20 cellular contexts compared by ENCODE assay signal in genomic region chr5:108930107-108930506, GRCh38.
A peak's percentile ranks its signal among the peaks of the same experiment; 100 is the strongest.
DNase-seq lines count a peak whose midpoint lies in the region; ATAC-seq, FAIRE-seq and TF ChIP-seq lines count a peak whose summit lies in the region.
"Had no signal": no experiment of that assay in that cellular context is flagged by ENCODE, and none has a peak within 500 bp of the region (broad histone marks: within the 10 kb centered on the region; RNA-seq: fewer than 3 reads in every experiment).

No MANE protein-coding gene starts in this region.

- no peak for TF ChIP-seq RAD21 in K562 (CRISPR knock-in tag; conservative IDR thresholded peaks at IDR 0.05 in 1 of 2, IDR thresholded peaks at IDR 0.05 in 1 of 2)

- no peak overlapping the region for H3K9ac ChIP-seq in Loucy (ENCODE audit: low read depth, low read length, poor library complexity, severe bottlenecking)
- no peak overlapping the region for H3K9ac ChIP-seq in K562 (ENCODE audit: insufficient read depth in 1 of 2, low read depth in 2 of 2, low read length in 2 of 2)
- H3K9ac ChIP-seq: BLaER1 treated with 17β-estradiol and CSF1 and Interleukin-3, amounts not matched to agents 10 nM and 100 nM had no signal

- no peak for ATAC-seq in K562
- ATAC-seq: A549; CD8-positive, alpha-beta T cell had no signal

- H3K79me2 ChIP-seq in Loucy (ENCODE audit: insufficient read depth, low read length) (peaks cover 19% of the 10 kb centered on the region), K562 (ENCODE audit: control insufficient read depth, insufficient read depth, low read length) (no peaks in the 10 kb centered on the region)

- H3K9me3 ChIP-seq in Loucy (ENCODE audit: insufficient read depth, low read depth, low read length) (no peaks in the 10 kb centered on the region), K562 (replicated peaks; ENCODE audit: control insufficient read depth, insufficient read depth, low read depth, low read length) (no peaks in the 10 kb centered on the region)
- H3K9me3 ChIP-seq: A549 had no signal

- CTCF ChIA-PET in K562 (lab: Yijun Ruan, JAX; ENCODE audit: low intra/inter-chr PET ratio): no interaction called here

- TF ChIP-seq CTCF in Loucy (conservative IDR thresholded peaks at IDR 0.05; ENCODE audit: low read length) (no peak), K562 (IDR thresholded peaks at IDR 0.05 in 2 of 3, conservative IDR thresholded peaks at IDR 0.05 in 1 of 3; ENCODE audit: insufficient read depth in 2 of 3, low read depth in 1 of 3, low read length in 3 of 3) (no peak)

- in situ Hi-C loops in K562 (cut with MboI): no loop called here

- H3K4me2 ChIP-seq in Loucy (ENCODE audit: low read depth, low read length, poor library complexity, severe bottlenecking): peak overlapping the region; percentile 43
- no peak overlapping the region for H3K4me2 ChIP-seq in K562 (ENCODE audit: insufficient read depth, low read length)
- H3K4me2 ChIP-seq: A549; BLaER1 treated with 17β-estradiol and CSF1 and Interleukin-3, amounts not matched to agents 10 nM and 100 nM had no signal

- H4K20me1 ChIP-seq in Loucy (ENCODE audit: insufficient read depth, low read length, poor library complexity, severe bottlenecking) (no peaks in the 10 kb centered on the region), K562 (replicated peaks; ENCODE audit: control insufficient read depth, insufficient read depth, low read length) (no peaks in the 10 kb centered on the region)
- H4K20me1 ChIP-seq: BLaER1 treated with 17β-estradiol and CSF1 and Interleukin-3, amounts not matched to agents 10 nM and 100 nM had no signal

- no peaks in the 10 kb centered on the region for H3K36me3 ChIP-seq in Loucy (ENCODE audit: insufficient read depth, low read length)
- H3K36me3 ChIP-seq in K562 (ENCODE audit: control insufficient read depth, insufficient read depth, low read length): no peaks in the 10 kb centered on the region

- no peak overlapping the region for H3K27ac ChIP-seq in K562 (ENCODE audit: extremely low read depth, low read depth, low read length)
- H3K27ac ChIP-seq: 22Rv1; A549; BLaER1 treated with 17β-estradiol and CSF1 and Interleukin-3, amounts not matched to agents 10 nM and 100 nM; C4-2B had no signal

- H3K27me3 ChIP-seq in Loucy (ENCODE audit: insufficient read depth, low read length, poor library complexity, severe bottlenecking) (no peaks in the 10 kb centered on the region), K562 (ENCODE audit: control insufficient read depth in 2 of 2, insufficient read depth in 2 of 2, low read length in 2 of 2) (no peaks in the 10 kb centered on the region)
- H3K27me3 ChIP-seq: BLaER1 treated with 17β-estradiol and CSF1 and Interleukin-3, amounts not matched to agents 10 nM and 100 nM had no signal

- intact Hi-C loops in K562 (cut with micrococcal nuclease): no loop called here

- peak; percentile 36 for DNase-seq in NCI-H82 (lab: John Stamatoyannopoulos, UW)
- DNase-seq in NCI-H82 treated with DMSO at 0.1 percent for 48 hours (lab: John Stamatoyannopoulos, UW; ENCODE audit: unreplicated experiment): no peak
- DNase-seq in K562 (ENCODE audit: extremely low read depth in 1 of 4, low spot score in 3 of 4): no peak
- DNase-seq in cerebellar nuclear complex (lab: John Stamatoyannopoulos, UW): no peak
- DNase-seq in superior temporal gyrus (ENCODE audit: extremely low spot score): no peak
- DNase-seq: AML-193; Caco-2; Calu3; CD4-positive, alpha-beta T cell; CD8-positive, alpha-beta T cell; DMS79 treated with DMSO at 0.1 percent for 48 hours; GF-D8 had no signal

- TF ChIP-seq EP300 in K562 (IDR thresholded peaks at IDR 0.05; ENCODE audit: low read length): no peak

- no TSS peak for BruUV-seq in K562 (replicated peaks; lab: Mats Ljungman, UMichigan)

- no peak for TF ChIP-seq POLR2A in K562 (conservative IDR thresholded peaks at IDR 0.05)

- H3K9me1 ChIP-seq in K562 (ENCODE audit: control insufficient read depth, insufficient read depth, low read length): no peaks in the 10 kb centered on the region

- no peaks in the 10 kb centered on the region for H3F3A ChIP-seq in Loucy (ENCODE audit: low read depth)

- no peaks in the 10 kb centered on the region for H3K9me2 ChIP-seq in Loucy (replicated peaks; ENCODE audit: low read depth, low read length)

- no CpG with 5 or more reads among the region's 3 CpGs for WGBS in K562 (ENCODE audit: insufficient coverage, low coverage, missing lambda C conversion rate)

- H3K4me3 ChIP-seq in Loucy (ENCODE audit: low read length, poor library complexity, severe bottlenecking): no peak overlapping the region
- no peak overlapping the region for H3K4me3 ChIP-seq in K562
- H3K4me3 ChIP-seq: A549; BLaER1 treated with 17β-estradiol and CSF1 and Interleukin-3, amounts not matched to agents 10 nM and 100 nM had no signal

- no peak for FAIRE-seq in K562 (lab: Jason Lieb, UNC)
- FAIRE-seq: A549, D721Med, GM12891, GM19239 had no signal

- no peak overlapping the region for H2AFZ ChIP-seq in Loucy (ENCODE audit: low read length)
- H2AFZ ChIP-seq in K562 (ENCODE audit: low read depth, low read length): no peak overlapping the region

- POLR2A ChIA-PET in K562 (lab: Yijun Ruan, JAX): no interaction called here

- H3K4me1 ChIP-seq in Loucy (ENCODE audit: insufficient read depth, low read length, poor library complexity, severe bottlenecking): peaks cover 5% of the 10 kb centered on the region
- H3K4me1 ChIP-seq in K562 (replicated peaks in 1 of 2; ENCODE audit: control insufficient read depth in 2 of 2, insufficient read depth in 2 of 2, low read length in 2 of 2): peaks cover 0 to 7% of the 10 kb centered on the region in 2 experiments; a peak in 3 of 5 replicates
- H3K4me1 ChIP-seq: A549; BLaER1 treated with 17β-estradiol and CSF1 and Interleukin-3, amounts not matched to agents 10 nM and 100 nM; Caco-2 had no signal

TF ChIP-seq in K562, 482 proteins besides CTCF, POLR2A, EP300 and RAD21:
- TF ChIP-seq SMAD4 (CRISPR knock-in tag; conservative IDR thresholded peaks at IDR 0.05): no peak
- no peak for TF ChIP-seq ZFP36 (IDR thresholded peaks at IDR 0.05; ENCODE audit: low read depth, low read length, partially characterized antibody)
- TF ChIP-seq HNRNPK (IDR thresholded peaks at IDR 0.05; ENCODE audit: low read depth, low read length, poor library complexity, severe bottlenecking): peak; percentile 56
